29 cellular contexts compared by ENCODE assay signal in genomic region chr1:87956766-87957165, GRCh38.
A peak's percentile ranks its signal among the peaks of the same experiment; 100 is the strongest.
DNase-seq lines count a peak whose midpoint lies in the region; TF ChIP-seq lines count a peak whose summit lies in the region.
"Had no signal": no experiment of that assay in that cellular context is flagged by ENCODE, and none has a peak within 500 bp of the region (broad histone marks: within the 10 kb centered on the region; RNA-seq: fewer than 3 reads in every experiment).

No MANE protein-coding gene starts in this region.

- no peak overlapping the region for H2AK5ac ChIP-seq in mesenchymal stem cell (ENCODE audit: low read length, severe bottlenecking)

- peak; percentile 1 for DNase-seq in ACHN
- DNase-seq in HFFc6 = peak; percentile 18
- peak; percentile 40 for DNase-seq in astrocyte of the spinal cord (ENCODE audit: low read depth, low spot score)
- no peak for DNase-seq in mesenchymal stem cell
- DNase-seq in NCI-H524 treated with DMSO at 0.1 percent for 48 hours (lab: John Stamatoyannopoulos, UW) = no peak
- DNase-seq in GM10248 (ENCODE audit: extremely low spot score) = no peak
- no peak for DNase-seq in activated gamma-delta T cell (lab: John Stamatoyannopoulos, UW)
- DNase-seq in RPMI8226 = no peak
- DNase-seq: activated CD4-positive, alpha-beta memory T cell treated with anti-CD3 and anti-CD28 coated beads, Interleukin-2, amount 10 ng/mL, durations not matched to agents 7 days and 5 days; activated CD4-positive, CD25-positive, alpha-beta regulatory T cell treated with anti-CD3 and anti-CD28 coated beads, Interleukin-2, amount 50 U/mL, for 72 hours; activated CD8-positive, alpha-beta memory T cell treated with anti-CD3 and anti-CD28 coated beads, Interleukin-2, amount 50 U/mL, for 48 hours; activated naive CD4-positive, alpha-beta T cell treated with anti-CD3 and anti-CD28 coated beads, Interleukin-2, amount 50 U/mL, for 16 hours; DMS53; GF-D8; glutamatergic neuron; KG1; lower lobe of right lung; NCI-H1105 treated with DMSO at 0.1 percent for 48 hours; NCI-H1930; NCI-H774; nephron progenitor cell; ovary; spleen; stimulated activated CD4-positive, alpha-beta T cell treated with anti-CD3 and anti-CD28 coated beads, Interleukin-2, amount 100 ng/mL, for 48 hours; T-helper 2 cell had no signal

- H3K4me1 Mint-ChIP-seq in HFFc6 (ENCODE audit: low read depth) = peaks cover 71% of the 10 kb centered on the region
- H3K4me1 Mint-ChIP-seq: activated CD4-positive, alpha-beta memory T cell treated with anti-CD3 and anti-CD28 coated beads, Interleukin-2, amount 10 ng/mL, durations not matched to agents 7 days and 5 days had no signal

- H3K4me2 ChIP-seq in mesenchymal stem cell (ENCODE audit: low read length, poor library complexity, severe bottlenecking) = no peak overlapping the region
- H3K4me2 ChIP-seq: BLaER1 had no signal

- TF ChIP-seq CTCF in HFFc6 (IDR thresholded peaks at IDR 0.05) (no peak), astrocyte of the spinal cord (IDR thresholded peaks at IDR 0.05; ENCODE audit: low read depth, low read length) (no peak), GM10248 (IDR thresholded peaks at IDR 0.05; ENCODE audit: control extremely low read depth, extremely low read depth, low read depth, missing control alignments) (no peak)

- no peak overlapping the region for H3K14ac ChIP-seq in mesenchymal stem cell (ENCODE audit: low read length in 2 of 2)

- H3K4me3 ChIP-seq in astrocyte of the spinal cord (ENCODE audit: low read depth, low read length) (no peak overlapping the region), mesenchymal stem cell (ENCODE audit: insufficient read depth in 1 of 2, low read depth in 1 of 2, low read length in 2 of 2) (no peak overlapping the region)
- H3K4me3 ChIP-seq: BLaER1, lower lobe of right lung, MG63, ovary, right atrium auricular region, spleen had no signal

- POLR2A ChIA-PET in GM10248 (lab: Yijun Ruan, JAX) = no interaction called here

- no peak overlapping the region for H2AFZ ChIP-seq in mesenchymal stem cell (ENCODE audit: low read depth, low read length)

- peak overlapping the region; percentile 30 for H3K9ac ChIP-seq in mesenchymal stem cell (ENCODE audit: low read length)
- H3K9ac ChIP-seq: BLaER1 had no signal

- no peak overlapping the region for H3K27ac ChIP-seq in mesenchymal stem cell (ENCODE audit: low read length, poor library complexity, severe bottlenecking)
- H3K27ac ChIP-seq: BLaER1, lower lobe of right lung, ovary, spleen had no signal

- WGBS in mesenchymal stem cell = no CpG with 5 or more reads among the region's 1 CpG

- H3K9me3 ChIP-seq in mesenchymal stem cell (ENCODE audit: control insufficient read depth, low read length) = no peaks in the 10 kb centered on the region
- H3K9me3 ChIP-seq: BLaER1, lower lobe of right lung, MG63, ovary, right atrium auricular region, spleen had no signal

- no peak overlapping the region for H4K8ac ChIP-seq in mesenchymal stem cell (ENCODE audit: low read length)

- H3K79me1 ChIP-seq in mesenchymal stem cell (replicated peaks; ENCODE audit: low read length, poor library complexity, severe bottlenecking) = no peaks in the 10 kb centered on the region

- H3K27me3 ChIP-seq in mesenchymal stem cell (ENCODE audit: control insufficient read depth in 1 of 2, insufficient read depth in 1 of 2, low read length in 2 of 2) = no peaks in the 10 kb centered on the region
- H3K27me3 ChIP-seq: BLaER1, MG63, ovary, right atrium auricular region, spleen had no signal

- in situ Hi-C loops in ACHN (cut with HindIII; ENCODE audit: low pct_ligation_motif_present, low pct_unique_long_range_greater_than_20kb, low sequenced_read_pairs) = no loop called here
- in situ Hi-C loops in astrocyte of the spinal cord (cut with HindIII; ENCODE audit: low sequenced_read_pairs) = no loop called here

- peak overlapping the region; percentile 46 for H3K4me3 Mint-ChIP-seq in HFFc6
- H3K4me3 Mint-ChIP-seq: activated CD4-positive, alpha-beta memory T cell treated with anti-CD3 and anti-CD28 coated beads, Interleukin-2, amount 10 ng/mL, durations not matched to agents 7 days and 5 days; dendritic cell treated with granulocyte-macrophage colony-stimulating factor and Interleukin-4, amounts not matched to agents 40 ng/mL and 50 ng/mL, for 4 days; nephron progenitor cell had no signal

- no peaks in the 10 kb centered on the region for H3K9me3 Mint-ChIP-seq in HFFc6
- H3K9me3 Mint-ChIP-seq: activated CD4-positive, alpha-beta memory T cell treated with anti-CD3 and anti-CD28 coated beads, Interleukin-2, amount 10 ng/mL, durations not matched to agents 7 days and 5 days; dendritic cell treated with granulocyte-macrophage colony-stimulating factor and Interleukin-4, amounts not matched to agents 40 ng/mL and 50 ng/mL, for 4 days; nephron progenitor cell had no signal

- no peak overlapping the region for H3K4ac ChIP-seq in mesenchymal stem cell (ENCODE audit: low read depth in 1 of 2, low read length in 2 of 2)

- no peak overlapping the region for H2BK15ac ChIP-seq in mesenchymal stem cell (ENCODE audit: low read depth, poor library complexity, severe bottlenecking)

- no peaks in the 10 kb centered on the region for H3K36me3 ChIP-seq in mesenchymal stem cell (ENCODE audit: control insufficient read depth in 1 of 2, insufficient read depth in 2 of 2, low read depth in 1 of 2, low read length in 2 of 2)
- H3K36me3 ChIP-seq: BLaER1, lower lobe of right lung, MG63, ovary, right atrium auricular region, spleen had no signal

- no peak overlapping the region for H2BK12ac ChIP-seq in mesenchymal stem cell (ENCODE audit: low read length in 2 of 2)

- peaks cover 5% of the 10 kb centered on the region for H3K4me1 ChIP-seq in mesenchymal stem cell (ENCODE audit: control insufficient read depth, insufficient read depth, low read depth, low read length)
- H3K4me1 ChIP-seq: lower lobe of right lung had no signal

- no peak overlapping the region for H3K23ac ChIP-seq in mesenchymal stem cell (ENCODE audit: low read length in 2 of 2)

- H2BK120ac ChIP-seq in mesenchymal stem cell (ENCODE audit: low read depth, low read length) = no peak overlapping the region

- CTCF ChIA-PET in GM10248 (lab: Yijun Ruan, JAX) = interaction anchor here (1.4 kb wide), 1 partner anchor 664 kb away, joined by 3 read pairs; no protein-coding TSS in a partner anchor

- no peaks in the 10 kb centered on the region; the same call in 1 of the 2 replicates for H3K27me3 Mint-ChIP-seq in HFFc6 (ENCODE audit: insufficient read depth)

- H2BK5ac ChIP-seq in mesenchymal stem cell (ENCODE audit: low read depth, low read length, poor library complexity, severe bottlenecking) = no peak overlapping the region

- H3K36me3 Mint-ChIP-seq in HFFc6 (ENCODE audit: low read depth) = no peaks in the 10 kb centered on the region

- H4K91ac ChIP-seq in mesenchymal stem cell (ENCODE audit: low read length) = no peak overlapping the region

- no peak overlapping the region for H3K18ac ChIP-seq in mesenchymal stem cell (ENCODE audit: low read depth in 1 of 2, low read length in 2 of 2)

- H3K27ac Mint-ChIP-seq in HFFc6 = peak overlapping the region; percentile 75
- H3K27ac Mint-ChIP-seq: activated CD4-positive, alpha-beta memory T cell treated with anti-CD3 and anti-CD28 coated beads, Interleukin-2, amount 10 ng/mL, durations not matched to agents 7 days and 5 days; dendritic cell treated with granulocyte-macrophage colony-stimulating factor and Interleukin-4, amounts not matched to agents 40 ng/mL and 50 ng/mL, for 4 days; nephron progenitor cell had no signal

Comparison
In these comparisons a context has a peak if more than half of its experiments do, and no peak if none do; other contexts are left out.
1. DNase-seq: peak in ACHN (single experiment), HFFc6 (single experiment) and astrocyte of the spinal cord (single experiment); none in mesenchymal stem cell (single experiment), NCI-H524 treated with DMSO at 0.1 percent for 48 hours (single experiment), GM10248 (single experiment), activated gamma-delta T cell (single experiment) and RPMI8226 (single experiment).